ENCODE assay signal across 8 cellular contexts in the genomic region with DNA sequence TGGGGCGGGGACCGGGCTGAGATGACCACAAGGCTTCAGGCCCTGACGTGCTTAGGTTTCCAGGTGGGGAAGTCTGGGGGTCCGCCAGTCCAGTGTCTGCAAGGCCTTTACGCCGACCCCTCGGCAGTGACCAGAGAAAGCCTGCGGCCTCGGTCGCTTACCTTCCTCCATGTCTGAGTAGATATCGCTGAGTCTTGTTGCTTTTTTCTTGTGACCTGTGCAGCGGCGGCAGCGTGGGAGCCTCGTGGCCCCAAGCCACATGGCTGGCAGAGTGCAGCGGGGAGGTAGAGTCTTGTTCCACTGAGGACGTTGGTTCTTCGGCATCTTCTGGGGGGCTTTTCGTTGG. TPM values are rescaled to one million over a fixed set of nuclear protein-coding genes. Genes with fewer than 3 reads are reported as not detected.
A peak's percentile ranks its signal among the peaks of the same experiment; 100 is the strongest.
DNase-seq lines count a peak whose midpoint lies in the region; ATAC-seq, FAIRE-seq and TF ChIP-seq lines count a peak whose summit lies in the region.

No MANE protein-coding gene starts in this region.

- H3K4me1 Mint-ChIP-seq in chondrocyte (ENCODE audit: low read depth): peaks cover 28% of the 10 kb centered on the region

- peak overlapping the region; percentile 84 for H3K9ac ChIP-seq in muscle layer of colon (ENCODE audit: low read length)

- peaks cover 34% of the 10 kb centered on the region for H3K36me3 ChIP-seq in muscle layer of colon (ENCODE audit: insufficient read depth, low read length)

- no peaks in the 10 kb centered on the region for H3K9me3 ChIP-seq in muscle layer of colon (ENCODE audit: low read length)

- H3K27me3 Mint-ChIP-seq in chondrocyte (ENCODE audit: low read depth): no peaks in the 10 kb centered on the region

- peak overlapping the region; percentile 93 for H3K4me3 ChIP-seq in GM12865 (ENCODE audit: low read depth, low read length)
- H3K4me3 ChIP-seq in muscle layer of colon (ENCODE audit: low read depth in 1 of 2, low read length in 2 of 2): peak overlapping the region; percentile 89 to 97

- H3K27ac ChIP-seq in muscle layer of colon (ENCODE audit: low read depth, low read length): peak overlapping the region; percentile 96
- peak overlapping the region; percentile 49 for H3K27ac ChIP-seq in substantia nigra (ENCODE audit: low read depth, low read length, poor library complexity, severe bottlenecking)

- H3K36me3 Mint-ChIP-seq in chondrocyte (ENCODE audit: low read depth): peaks cover 23% of the 10 kb centered on the region

- ATAC-seq in HG02588 (IDR thresholded peaks at IDR 0.05; ENCODE audit: unreplicated experiment): peak; percentile 30

- no peak for TF ChIP-seq CTCF in GM12865 (IDR thresholded peaks at IDR 0.05; ENCODE audit: insufficient read depth, low read depth, low read length, missing control alignments)
- no peak for TF ChIP-seq CTCF in chondrocyte (IDR thresholded peaks at IDR 0.05)

- no peaks in the 10 kb centered on the region for H3K27me3 ChIP-seq in muscle layer of colon (ENCODE audit: control insufficient read depth in 1 of 2, insufficient read depth in 2 of 2, low read length in 2 of 2)

- FAIRE-seq in GM19239 (lab: Jason Lieb, UNC): no peak

- H3K4me3 Mint-ChIP-seq in chondrocyte (ENCODE audit: unreplicated experiment): peak overlapping the region; percentile 96

- DNase-seq in GM12865 (ENCODE audit: low read depth) (peak; percentile 50), RPMI8226 (peak; percentile 52), chondrocyte (ENCODE audit: low spot score) (no peak), substantia nigra (lab: John Stamatoyannopoulos, UW) (peak in 1 of 49 donors; percentile 43), GM19239 (ENCODE audit: insufficient read length, low spot score) (no peak), NCI-H2196 treated with DMSO at 0.1 percent for 48 hours (lab: John Stamatoyannopoulos, UW; ENCODE audit: unreplicated experiment) (no peak)

- peaks cover 10% of the 10 kb centered on the region for H3K4me1 ChIP-seq in muscle layer of colon (ENCODE audit: insufficient read depth, low read length)

- peak overlapping the region; percentile 99 for H3K27ac Mint-ChIP-seq in chondrocyte (ENCODE audit: unreplicated experiment)

- H3K9me3 Mint-ChIP-seq in chondrocyte (ENCODE audit: low read depth): no peaks in the 10 kb centered on the region

RNA-seq across cellular contexts. Expression of gene NOLC1, which starts 0.3 kb away (rescaled TPM):
- 36.2 to 50.6 TPM (median 38.8 TPM) in 3 replicates for total RNA-seq in chondrocyte

RNA-seq across cellular contexts. Expression of gene PPRC1, which starts 19.7 kb away (rescaled TPM):
- 42.9 to 47.3 TPM (median 44.4 TPM) in 3 replicates for total RNA-seq in chondrocyte

RNA-seq across cellular contexts. Expression of gene LDB1, which starts 32.4 kb away (rescaled TPM):
- 64.6 to 73.9 TPM (median 65.7 TPM) in 3 replicates for total RNA-seq in chondrocyte

Comparison
In these comparisons a context has a peak if more than half of its experiments do, and no peak if none do; other contexts are left out.
1. DNase-seq: peak in GM12865 (single experiment) and RPMI8226 (single experiment); none in chondrocyte (single experiment), GM19239 (single experiment) and NCI-H2196 treated with DMSO at 0.1 percent for 48 hours (single experiment).